Comparison of ENCODE assay signal across 8 cellular contexts in the genomic region with DNA sequence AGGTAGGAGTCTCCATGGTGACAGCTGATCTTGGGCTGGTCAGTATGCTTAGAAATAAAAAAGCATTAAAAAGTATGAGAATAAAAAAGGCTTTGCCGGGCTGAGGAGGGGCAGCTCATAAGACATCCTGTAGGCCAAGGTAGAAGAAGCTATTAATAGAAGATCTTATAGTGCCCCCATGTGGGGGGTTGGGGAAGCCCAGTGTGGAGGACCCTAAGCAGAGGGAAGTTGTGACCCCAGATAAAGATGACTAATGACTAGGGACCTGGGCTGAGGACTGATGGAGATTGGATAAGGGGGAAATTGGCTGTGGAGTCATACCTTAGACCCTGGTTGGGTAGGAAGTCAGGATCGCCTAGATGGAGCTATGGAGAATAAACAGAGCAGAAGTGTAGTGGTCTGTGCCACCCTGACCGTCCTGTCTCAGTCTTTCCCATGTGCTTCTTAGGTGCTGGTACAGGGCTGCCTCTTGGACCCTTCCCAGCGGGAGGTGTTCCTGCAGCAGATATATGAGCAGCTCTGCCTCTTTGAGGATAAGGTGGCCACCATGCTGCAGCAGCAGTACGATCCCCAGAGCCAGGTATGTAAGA. TPM values are rescaled to one million over a fixed set of nuclear protein-coding genes. Genes with fewer than 3 reads are reported as not detected.
DNase-seq lines count a peak whose midpoint lies in the region; ATAC-seq and TF ChIP-seq lines count a peak whose summit lies in the region.

No MANE protein-coding gene starts in this region.

- ATAC-seq in gastroesophageal sphincter (peak; percentile 57), HG03354 (IDR thresholded peaks at IDR 0.05; ENCODE audit: poor library complexity, severe bottlenecking, unreplicated experiment) (no peak)

- DNase-seq in COLO668 (lab: John Stamatoyannopoulos, UW; ENCODE audit: unreplicated experiment) (peak; percentile 73), RKO (ENCODE audit: low spot score) (peak; percentile 70), activated T-helper 1 cell treated with Interleukin-2 at 50 U/mL for 16 hours (ENCODE audit: low read depth) (peak; percentile 20), prostate gland (ENCODE audit: low spot score) (peak; percentile 51), uterus (peak in 1 of 2 donors; percentile 53)
- DNase-seq in Jurkat, Clone E6-1 (ENCODE audit: low read depth, low spot score) = peak; percentile 44

- TF ChIP-seq EP300 in gastroesophageal sphincter (IDR thresholded peaks at IDR 0.05) = no peak

- H3K27me3 ChIP-seq in gastroesophageal sphincter = no peaks in the 10 kb centered on the region
- H3K27me3 ChIP-seq in prostate gland (replicated peaks; ENCODE audit: insufficient read depth) = no peaks in the 10 kb centered on the region
- H3K27me3 ChIP-seq in uterus = no peaks in the 10 kb centered on the region

- 44 to 55% methylated on average over 1 to 3 of the region's 5 CpGs for WGBS in gastroesophageal sphincter (ENCODE audit: low coverage in 1 of 2), 2 donors
- WGBS in prostate gland = 77% methylated on average over 5 of the region's 5 CpGs

- no peak overlapping the region for H3K4me3 ChIP-seq in Jurkat, Clone E6-1 (ENCODE audit: low read length)
- H3K4me3 ChIP-seq in gastroesophageal sphincter (no peak overlapping the region), prostate gland (no peak overlapping the region), uterus (no peak overlapping the region)

- H3K9me3 ChIP-seq in gastroesophageal sphincter (no peaks in the 10 kb centered on the region), prostate gland (no peaks in the 10 kb centered on the region), uterus (no peaks in the 10 kb centered on the region)

- peak in 3 of 4 experiments; percentile 54 to 68 (median 56) for TF ChIP-seq CTCF in gastroesophageal sphincter (IDR thresholded peaks at IDR 0.05)
- peak; percentile 34 to 78 (median 68) for TF ChIP-seq CTCF in prostate gland (IDR thresholded peaks at IDR 0.05)
- TF ChIP-seq CTCF in uterus (IDR thresholded peaks at IDR 0.05) = peak; percentile 50 to 63 (median 56)

- TF ChIP-seq POLR2A in gastroesophageal sphincter (IDR thresholded peaks at IDR 0.05) (no peak), prostate gland (IDR thresholded peaks at IDR 0.05) (no peak), uterus (IDR thresholded peaks at IDR 0.05) (no peak)

- no peak overlapping the region for H3K27ac ChIP-seq in gastroesophageal sphincter
- no peak overlapping the region for H3K27ac ChIP-seq in prostate gland
- no peak overlapping the region for H3K27ac ChIP-seq in uterus

- intact Hi-C loops in prostate gland (cut with DNase I) = loop anchor here (1.0 kb wide), 1 partner anchor 187 kb away; no protein-coding TSS in a partner anchor
- intact Hi-C loops in uterus (cut with DNase I; ENCODE audit: low total_unique reads) = loop anchor here (10.0 kb wide), 1 partner anchor 190 kb away; no protein-coding TSS in a partner anchor

- no peaks in the 10 kb centered on the region for H3K4me1 ChIP-seq in gastroesophageal sphincter
- H3K4me1 ChIP-seq in prostate gland (replicated peaks) = no peaks in the 10 kb centered on the region
- H3K4me1 ChIP-seq in uterus = no peaks in the 10 kb centered on the region

- H3K36me3 ChIP-seq in gastroesophageal sphincter (peaks cover 0 to 71% of the 10 kb centered on the region in 2 donors), prostate gland (peaks cover under 1 to 10% of the 10 kb centered on the region in 2 donors), uterus (no peaks in the 10 kb centered on the region)

RNA-seq across cellular contexts. Expression of gene SZT2, which starts 25.0 kb away (rescaled TPM):
- polyA plus RNA-seq in Jurkat, Clone E6-1 (2012; ENCODE audit: insufficient read depth, insufficient read length) = 12.5 TPM
- total RNA-seq in gastroesophageal sphincter (10 to 100 TPM; 13.1 to 40.0 (median 35.1) TPM), prostate gland (10 to 100 TPM; 30.3 to 76.9 TPM), uterus (100 to 1,000 TPM in 1 of 4 donors, 10 to 100 TPM in 3; 15.6 to 128 (median 31.0) TPM)

RNA-seq across cellular contexts. Expression of gene MED8, which starts 25.1 kb away (rescaled TPM):
- 39.1 TPM for polyA plus RNA-seq in Jurkat, Clone E6-1 (2012; ENCODE audit: insufficient read depth, insufficient read length)
- total RNA-seq in gastroesophageal sphincter (10 to 100 TPM; 31.4 to 41.1 (median 33.6) TPM), prostate gland (10 to 100 TPM; 36.9 to 43.2 TPM), uterus (10 to 100 TPM; 19.4 to 33.9 (median 28.5) TPM)

RNA-seq across cellular contexts. Expression of gene HYI, which starts 39.0 kb away (rescaled TPM):
- polyA plus RNA-seq in Jurkat, Clone E6-1 (2012; ENCODE audit: insufficient read depth, insufficient read length) = 1.8 TPM
- total RNA-seq in gastroesophageal sphincter (100 to 1,000 TPM in 1 of 4 donors, 10 to 100 TPM in 3; 29.4 to 116 (median 50.8) TPM), prostate gland (100 to 1,000 TPM in 1 of 2 donors, 10 to 100 TPM in 1; 67.7 to 104 TPM), uterus (10 to 100 TPM; 34.8 to 84.7 (median 70.5) TPM)

RNA-seq across cellular contexts. Expression of gene ELOVL1, which starts 46.9 kb away (rescaled TPM):
- 57.0 TPM for polyA plus RNA-seq in Jurkat, Clone E6-1 (2012; ENCODE audit: insufficient read depth, insufficient read length)
- total RNA-seq in gastroesophageal sphincter (10 to 100 TPM; 26.3 to 65.0 (median 41.0) TPM), prostate gland (10 to 100 TPM; 48.6 to 62.0 TPM), uterus (10 to 100 TPM in 3 of 4 donors, 1 to 10 TPM in 1; 7.9 to 62.8 (median 34.9) TPM)

RNA-seq across cellular contexts. Expression of gene CDC20, which starts 55.9 kb away (rescaled TPM):
- 242 TPM for polyA plus RNA-seq in Jurkat, Clone E6-1 (2012; ENCODE audit: insufficient read depth, insufficient read length)
- under 1 TPM in 3 of 4 donors, not detected in 1; 0.42 to 0.69 (median 0.54) TPM for total RNA-seq in gastroesophageal sphincter
- 10 to 100 TPM in 1 of 2 donors, 1 to 10 TPM in 1; 2.2 to 14.9 TPM for total RNA-seq in prostate gland
- 10 to 100 TPM in 1 of 4 donors, 1 to 10 TPM in 1, not detected in 2; 1.3 to 20.3 TPM for total RNA-seq in uterus
